Comparison of ENCODE assay signal across 7 cellular contexts in the genomic region with DNA sequence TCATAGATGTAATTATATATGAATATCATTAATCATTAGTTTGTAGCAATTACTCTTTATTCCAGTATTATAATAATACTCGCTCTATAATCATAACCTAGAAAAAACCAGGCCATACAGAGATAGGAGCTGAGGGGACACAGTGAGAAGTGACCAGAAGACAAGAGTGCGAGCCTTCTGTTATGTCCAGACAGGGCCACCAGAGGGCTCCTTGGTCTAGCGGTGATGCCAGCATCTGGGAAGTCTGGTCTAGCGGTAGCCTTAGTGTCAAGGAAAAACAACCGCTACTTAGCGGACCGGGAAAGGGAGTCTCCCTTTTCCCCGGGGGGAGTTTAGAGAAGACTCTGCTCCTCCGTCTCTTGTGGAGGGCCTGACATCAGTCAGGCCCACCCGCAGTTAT. TPM values are rescaled to one million over a fixed set of nuclear protein-coding genes. Genes with fewer than 3 reads are reported as not detected.
DNase-seq lines count a peak whose midpoint lies in the region; ATAC-seq and TF ChIP-seq lines count a peak whose summit lies in the region.
"Not testable (repeated sequence)": the region's sequence is repeated elsewhere in the genome, so short reads cannot be mapped to it uniquely, and the experiment has no call there.
"Had no signal": no experiment of that assay in that cellular context is flagged by ENCODE, and none has a peak within 500 bp of the region (broad histone marks: within the 10 kb centered on the region; RNA-seq: fewer than 3 reads in every experiment).

No MANE protein-coding gene starts in this region.

- not testable (repeated sequence) for DNase-seq in GM20000 (ENCODE audit: low spot score); type B pancreatic cell (ENCODE audit: extremely low spot score, unreplicated experiment)
- DNase-seq in WTC11 (ENCODE audit: low spot score) (peak; percentile 78), astrocyte of the spinal cord (ENCODE audit: low read depth, low spot score) (peak; percentile 35), heart left ventricle (peak; percentile 52 to 70 (median 57))

- CTCF ChIA-PET in WTC11 (lab: Charles Lee): interaction anchor here (0.5 to 1.5 kb wide), 6 partner anchors 9 to 728 kb away, joined by 3 to 8 read pairs (median 4); a partner anchor contains a TSS

- TF ChIP-seq POLR2A in heart left ventricle (IDR thresholded peaks at IDR 0.05): not testable (repeated sequence)

- not testable (repeated sequence) for H3K4me3 Mint-ChIP-seq in WTC11, type B pancreatic cell

- not testable (repeated sequence) for H3K4me2 ChIP-seq in neural cell (ENCODE audit: low read length)

- H4K20me1 ChIP-seq in neural cell (ENCODE audit: insufficient read depth): not testable (repeated sequence)

- H3K4me1 Mint-ChIP-seq in WTC11; type B pancreatic cell (ENCODE audit: unreplicated experiment): not testable (repeated sequence)

- not testable (repeated sequence) for H3K4me3 ChIP-seq in astrocyte of the spinal cord (ENCODE audit: low read depth, low read length); neural cell (ENCODE audit: low read length)
- peak overlapping the region in 7 of 12 donors; percentile 12 to 37 (median 20) for H3K4me3 ChIP-seq in heart left ventricle

- H3K27me3 Mint-ChIP-seq in WTC11 (ENCODE audit: low read depth): peaks cover 49% of the 10 kb centered on the region
- H3K27me3 Mint-ChIP-seq in type B pancreatic cell: not testable (repeated sequence)

- H3K36me3 Mint-ChIP-seq in WTC11, type B pancreatic cell: not testable (repeated sequence)

- not testable (repeated sequence) for H3K9me3 Mint-ChIP-seq in WTC11, type B pancreatic cell

- not testable (repeated sequence) for H3K9ac ChIP-seq in neural cell (ENCODE audit: low read length)

- not testable (repeated sequence) for H3K27ac ChIP-seq in heart left ventricle; neural cell (ENCODE audit: low read length)

- not testable (repeated sequence) for H2AFZ ChIP-seq in neural cell (ENCODE audit: low read depth, low read length)

- H3K79me2 ChIP-seq in neural cell (replicated peaks; ENCODE audit: insufficient read depth, low read length): not testable (repeated sequence)

- H3F3A ChIP-seq in neural cell (ENCODE audit: insufficient read depth, low read length, poor library complexity, severe bottlenecking): not testable (repeated sequence)

- not testable (repeated sequence) for TF ChIP-seq EP300 in neural cell (conservative IDR thresholded peaks at IDR 0.05; ENCODE audit: poor library complexity, severe bottlenecking)

- ATAC-seq in WTC11: peak; percentile 84
- ATAC-seq in heart left ventricle: peak in 3 of 4 donors; percentile 86 to 90 (median 87)

- TF ChIP-seq CTCF in GM20000 (IDR thresholded peaks at IDR 0.05; ENCODE audit: extremely low read depth, missing control alignments) (peak; percentile 30), WTC11 (IDR thresholded peaks at IDR 0.05) (peak; percentile 70), astrocyte of the spinal cord (IDR thresholded peaks at IDR 0.05; ENCODE audit: low read depth, low read length) (peak; percentile 49), heart left ventricle (IDR thresholded peaks at IDR 0.05) (peak; percentile 59 to 82 (median 71)), neural cell (IDR thresholded peaks at IDR 0.05; ENCODE audit: poor library complexity, severe bottlenecking) (peak; percentile 52), type B pancreatic cell (conservative IDR thresholded peaks at IDR 0.05) (peak; percentile 78)

- H3K9me2 ChIP-seq in neural cell (ENCODE audit: insufficient read depth, low read length): not testable (repeated sequence)

- H3K9me3 ChIP-seq in heart left ventricle; neural cell (ENCODE audit: low read length): not testable (repeated sequence)

- WGBS in heart left ventricle, 4 donors: 1 to 3% (median 2%) methylated on average over 8 to 10 of the region's 10 CpGs

- not testable (repeated sequence) for H3K4me1 ChIP-seq in heart left ventricle

- intact Hi-C loops in heart left ventricle (cut with DNase I): loop anchor here in 8 of 10 donors (2.0 to 10.0 kb wide), 7 partner anchors 164 to 636 kb away; a partner anchor contains a TSS

- not testable (repeated sequence) for H3K27me3 ChIP-seq in heart left ventricle; neural cell (ENCODE audit: insufficient read depth, low read depth, low read length)

- H3K27ac Mint-ChIP-seq in WTC11, type B pancreatic cell: not testable (repeated sequence)

- H3K36me3 ChIP-seq in heart left ventricle; neural cell (ENCODE audit: insufficient read depth, low read length): not testable (repeated sequence)

- not testable (repeated sequence) for TF ChIP-seq RAD21 in neural cell (conservative IDR thresholded peaks at IDR 0.05)

- in situ Hi-C loops in astrocyte of the spinal cord (cut with HindIII; ENCODE audit: low sequenced_read_pairs): not testable (repeated sequence)

- POLR2A ChIA-PET in WTC11 (lab: Charles Lee): not testable (repeated sequence)

TF ChIP-seq in neural cell, 6 proteins besides CTCF, POLR2A, EP300 and RAD21:
- TF ChIP-seq SMC3 (conservative IDR thresholded peaks at IDR 0.05; ENCODE audit: poor library complexity): peak; percentile 57

RNA-seq across cellular contexts. Expression of a gene that starts 8.3 kb away (rescaled TPM):
- total RNA-seq in WTC11 (2021) (14.3 to 16.9 TPM (median 16.4 TPM) in 3 replicates), heart left ventricle (10 to 100 TPM in 7 of 9 donors, 1 to 10 TPM in 2; 8.1 to 17.3 (median 12.9) TPM), type B pancreatic cell (ENCODE audit: low replicate concordance) (23.9 and 29.6 TPM in 2 replicates)
- polyA plus RNA-seq in heart left ventricle (1 to 10 TPM; 4.8 to 9.6 TPM), neural cell (54.7 and 62.3 TPM in 2 replicates)
- polyA minus RNA-seq in neural cell: 103 and 107 TPM in 2 replicates

RNA-seq across cellular contexts. Expression of a gene that starts 10.9 kb away (rescaled TPM):
- total RNA-seq in WTC11 (2021) (6.8 to 9.1 TPM (median 7.1 TPM) in 3 replicates), heart left ventricle (10 to 100 TPM in 2 of 9 donors, 1 to 10 TPM in 7; 5.1 to 10.7 (median 7.6) TPM), type B pancreatic cell (ENCODE audit: low replicate concordance) (5.9 and 7.8 TPM in 2 replicates)
- polyA plus RNA-seq in heart left ventricle (1 to 10 TPM; 4.6 to 4.9 TPM), neural cell (14.8 and 26.2 TPM in 2 replicates)
- 28.2 and 33.1 TPM in 2 replicates for polyA minus RNA-seq in neural cell

RNA-seq across cellular contexts. Expression of a gene that starts 29.3 kb away (rescaled TPM):
- total RNA-seq in WTC11 (2021): 20.0 to 22.0 TPM (median 21.4 TPM) in 3 replicates
- total RNA-seq in heart left ventricle: 1 to 10 TPM; 1.4 to 5.3 (median 4.0) TPM
- polyA plus RNA-seq in heart left ventricle: 1 to 10 TPM; 1.4 to 4.3 TPM
- 25.1 and 25.5 TPM in 2 replicates for polyA plus RNA-seq in neural cell
- polyA minus RNA-seq in neural cell: 52.3 and 55.9 TPM in 2 replicates
- total RNA-seq in type B pancreatic cell (ENCODE audit: low replicate concordance): 13.2 and 15.4 TPM in 2 replicates
- total RNA-seq: MCF 10A had no signal

RNA-seq across cellular contexts. Expression of a gene that starts 31.2 kb away (rescaled TPM):
- 13.6 to 16.4 TPM (median 15.4 TPM) in 3 replicates for total RNA-seq in WTC11 (2021)
- 10 to 100 TPM in 7 of 9 donors, 1 to 10 TPM in 2; 6.7 to 13.3 (median 11.9) TPM for total RNA-seq in heart left ventricle
- 1 to 10 TPM; 8.5 to 9.2 TPM for polyA plus RNA-seq in heart left ventricle
- 22.0 and 23.7 TPM in 2 replicates for polyA plus RNA-seq in neural cell
- polyA minus RNA-seq in neural cell: 61.4 and 66.3 TPM in 2 replicates
- total RNA-seq in type B pancreatic cell (ENCODE audit: low replicate concordance): 19.6 and 25.3 TPM in 2 replicates

RNA-seq across cellular contexts. Expression of a gene that starts 56.5 kb away (rescaled TPM):
- total RNA-seq in WTC11 (2021) (30.2 to 32.4 TPM (median 31.3 TPM) in 3 replicates), heart left ventricle (10 to 100 TPM in 1 of 9 donors, 1 to 10 TPM in 8; 3.0 to 11.3 (median 4.3) TPM), type B pancreatic cell (ENCODE audit: low replicate concordance) (14.4 and 16.1 TPM in 2 replicates)
- polyA plus RNA-seq in heart left ventricle (1 to 10 TPM; 2.4 to 3.9 TPM), neural cell (9.3 and 16.1 TPM in 2 replicates)
- 43.1 and 50.0 TPM in 2 replicates for polyA minus RNA-seq in neural cell
